Comparison of ENCODE assay signal across 15 cellular contexts in genomic region chr17:29747660-29748059, GRCh38.
A peak's percentile ranks its signal among the peaks of the same experiment; 100 is the strongest.
DNase-seq lines count a peak whose midpoint lies in the region; ATAC-seq and TF ChIP-seq lines count a peak whose summit lies in the region.
"Had no signal": no experiment of that assay in that cellular context is flagged by ENCODE, and none has a peak within 500 bp of the region (broad histone marks: within the 10 kb centered on the region; RNA-seq: fewer than 3 reads in every experiment).

No MANE protein-coding gene starts in this region.

- no peak for ATAC-seq in activated naive CD8-positive, alpha-beta T cell treated with anti-CD3 and anti-CD28 coated beads, Interleukin-2, amount 50 U/mL, for 24 hours
- ATAC-seq in T-helper 17 cell = no peak
- no peak for ATAC-seq in HG03025 (IDR thresholded peaks at IDR 0.05; ENCODE audit: low FRiP score, unreplicated experiment)
- no peak for ATAC-seq in mucosa of descending colon
- ATAC-seq: HCT116 had no signal

- H3K27me3 Mint-ChIP-seq in activated naive CD8-positive, alpha-beta T cell = no peaks in the 10 kb centered on the region
- H3K27me3 Mint-ChIP-seq in activated naive CD8-positive, alpha-beta T cell treated with anti-CD3 and anti-CD28 coated beads, Interleukin-2, amount 50 U/mL, for 24 hours = no peaks in the 10 kb centered on the region
- H3K27me3 Mint-ChIP-seq in IgD-negative memory B cell = no peaks in the 10 kb centered on the region
- no peaks in the 10 kb centered on the region for H3K27me3 Mint-ChIP-seq in T-helper 17 cell
- H3K27me3 Mint-ChIP-seq: activated CD4-positive, alpha-beta memory T cell treated with anti-CD3 and anti-CD28 coated beads, Interleukin-2, amount 10 ng/mL, durations not matched to agents 7 days and 5 days had no signal

- no peaks in the 10 kb centered on the region for H3K9me3 Mint-ChIP-seq in activated naive CD8-positive, alpha-beta T cell (ENCODE audit: low read depth)
- no peaks in the 10 kb centered on the region for H3K9me3 Mint-ChIP-seq in activated naive CD8-positive, alpha-beta T cell treated with anti-CD3 and anti-CD28 coated beads, Interleukin-2, amount 50 U/mL, for 24 hours
- no peaks in the 10 kb centered on the region for H3K9me3 Mint-ChIP-seq in IgD-negative memory B cell
- H3K9me3 Mint-ChIP-seq: activated CD4-positive, alpha-beta memory T cell treated with anti-CD3 and anti-CD28 coated beads, Interleukin-2, amount 10 ng/mL, durations not matched to agents 7 days and 5 days; activated T-helper 2 cell treated with anti-CD3 and anti-CD28 coated beads, Interferon-gamma antibody, Interleukin-2, Interleukin-4, amounts not matched to agents 10 μg/mL and 5 μg/mL and 100 μg/mL, durations not matched to agents 14 hours and 24 hours and 36 hours had no signal

- peaks cover 6% of the 10 kb centered on the region for H3K4me1 ChIP-seq in mucosa of descending colon (ENCODE audit: low read depth)

- no peak overlapping the region for H3K4me3 ChIP-seq in mucosa of descending colon
- H3K4me3 ChIP-seq: ovary had no signal

- intact Hi-C loops in mucosa of descending colon (cut with DNase I, micrococcal nuclease) = no loop called here

- H3K4me3 Mint-ChIP-seq in activated naive CD8-positive, alpha-beta T cell = no peak overlapping the region
- H3K4me3 Mint-ChIP-seq in activated naive CD8-positive, alpha-beta T cell treated with anti-CD3 and anti-CD28 coated beads, Interleukin-2, amount 50 U/mL, for 24 hours = no peak overlapping the region
- H3K4me3 Mint-ChIP-seq in IgD-negative memory B cell = peak overlapping the region in 1 of 4 donors; percentile 68
- no peak overlapping the region for H3K4me3 Mint-ChIP-seq in T-helper 17 cell
- H3K4me3 Mint-ChIP-seq: activated CD4-positive, alpha-beta memory T cell treated with anti-CD3 and anti-CD28 coated beads, Interleukin-2, amount 10 ng/mL, durations not matched to agents 7 days and 5 days had no signal

- peaks cover 77% of the 10 kb centered on the region for H3K4me1 Mint-ChIP-seq in activated naive CD8-positive, alpha-beta T cell (ENCODE audit: low read depth)
- peaks cover 65% of the 10 kb centered on the region for H3K4me1 Mint-ChIP-seq in activated naive CD8-positive, alpha-beta T cell treated with anti-CD3 and anti-CD28 coated beads, Interleukin-2, amount 50 U/mL, for 24 hours
- H3K4me1 Mint-ChIP-seq in IgD-negative memory B cell (peaks cover 43 to 56% (median 55%) of the 10 kb centered on the region in 3 donors), T-helper 17 cell (peaks cover 28% of the 10 kb centered on the region)

- no peak for TF ChIP-seq CTCF in mucosa of descending colon (IDR thresholded peaks at IDR 0.05)

- H3K36me3 Mint-ChIP-seq in activated naive CD8-positive, alpha-beta T cell = peaks cover 6% of the 10 kb centered on the region
- H3K36me3 Mint-ChIP-seq in activated naive CD8-positive, alpha-beta T cell treated with anti-CD3 and anti-CD28 coated beads, Interleukin-2, amount 50 U/mL, for 24 hours (ENCODE audit: low read depth) = peaks cover 15% of the 10 kb centered on the region
- H3K36me3 Mint-ChIP-seq in IgD-negative memory B cell (peaks cover 7% of the 10 kb centered on the region), T-helper 17 cell (ENCODE audit: low read depth) (no peaks in the 10 kb centered on the region)

- H3K9me3 ChIP-seq in T-helper 17 cell (ENCODE audit: control insufficient read depth, low read length, poor library complexity, severe bottlenecking) (no peaks in the 10 kb centered on the region), mucosa of descending colon (no peaks in the 10 kb centered on the region)
- H3K9me3 ChIP-seq: ovary had no signal

- H3K27ac Mint-ChIP-seq in activated naive CD8-positive, alpha-beta T cell = peak overlapping the region; percentile 69
- H3K27ac Mint-ChIP-seq in activated naive CD8-positive, alpha-beta T cell treated with anti-CD3 and anti-CD28 coated beads, Interleukin-2, amount 50 U/mL, for 24 hours = no peak overlapping the region
- peak overlapping the region in 2 of 3 donors; percentile 10 to 78 for H3K27ac Mint-ChIP-seq in IgD-negative memory B cell
- peak overlapping the region; percentile 34 for H3K27ac Mint-ChIP-seq in T-helper 17 cell
- H3K27ac Mint-ChIP-seq: activated CD4-positive, alpha-beta memory T cell treated with anti-CD3 and anti-CD28 coated beads, Interleukin-2, amount 10 ng/mL, durations not matched to agents 7 days and 5 days; activated T-helper 2 cell treated with anti-CD3 and anti-CD28 coated beads, Interferon-gamma antibody, Interleukin-2, Interleukin-4, amounts not matched to agents 10 μg/mL and 5 μg/mL and 100 μg/mL, durations not matched to agents 14 hours and 24 hours and 36 hours had no signal

- DNase-seq in activated naive CD8-positive, alpha-beta T cell treated with anti-CD3 and anti-CD28 coated beads, Interleukin-2, amount 50 U/mL, for 24 hours = no peak
- DNase-seq in T-helper 17 cell (no peak), pons (ENCODE audit: low spot score) (peak; percentile 28), NCI-H1105 treated with DMSO at 0.1 percent for 48 hours (lab: John Stamatoyannopoulos, UW) (no peak), mucosa of descending colon (no peak)
- DNase-seq: activated CD4-positive, alpha-beta memory T cell treated with anti-CD3 and anti-CD28 coated beads, Interleukin-2, amount 10 ng/mL, durations not matched to agents 7 days and 5 days; Calu3; midbrain; ovary; stimulated activated naive CD4-positive, alpha-beta T cell had no signal

- no peaks in the 10 kb centered on the region for H3K36me3 ChIP-seq in mucosa of descending colon (ENCODE audit: low read depth)
- H3K36me3 ChIP-seq: ovary had no signal
